In genomic region chr2:84846732-84847131, GRCh38 we compare ENCODE assay signal across 2 cellular contexts.
TF ChIP-seq lines count a peak whose summit lies in the region.

No MANE protein-coding gene starts in this region.

TF ChIP-seq in IMR-90, 13 proteins besides CTCF, POLR2A, EP300 and RAD21 (continued from another document):
- TF ChIP-seq RFX5 (IDR thresholded peaks at IDR 0.05; ENCODE audit: low read depth, low read length) (no peak), SMC3 (IDR thresholded peaks at IDR 0.05; ENCODE audit: low read depth, low read length) (no peak)

TF ChIP-seq in SK-N-SH treated with all-trans-retinoic acid at 6 μM for 48 hours, 23 proteins besides CTCF, POLR2A, EP300 and RAD21 (continued from another document):
- TF ChIP-seq PATZ1 (CRISPR knock-in tag; IDR thresholded peaks at IDR 0.05; ENCODE audit: borderline replicate concordance) (no peak), ZNF565 (CRISPR knock-in tag; conservative IDR thresholded peaks at IDR 0.05; ENCODE audit: low read depth) (no peak), BACH2 (CRISPR knock-in tag; IDR thresholded peaks at IDR 0.05; ENCODE audit: borderline replicate concordance) (no peak), CREB5 (CRISPR knock-in tag; IDR thresholded peaks at IDR 0.05; ENCODE audit: low read depth) (no peak), SNAI2 (CRISPR knock-in tag; IDR thresholded peaks at IDR 0.05) (no peak), GLIS3 (CRISPR knock-in tag; IDR thresholded peaks at IDR 0.05) (no peak), ESRRG (CRISPR knock-in tag; IDR thresholded peaks at IDR 0.05) (no peak), ZNF70 (CRISPR knock-in tag; IDR thresholded peaks at IDR 0.05) (no peak), OSR1 (CRISPR knock-in tag; IDR thresholded peaks at IDR 0.05) (no peak), TSHZ2 (CRISPR knock-in tag; IDR thresholded peaks at IDR 0.05) (no peak), ZFP30 (CRISPR knock-in tag; IDR thresholded peaks at IDR 0.05) (no peak), PPARA (CRISPR knock-in tag; IDR thresholded peaks at IDR 0.05; ENCODE audit: borderline replicate concordance) (no peak)
